ENCODE assay signal across 24 cellular contexts in genomic region chr10:60569681-60570080, GRCh38.
"Had no signal": no experiment of that assay in that cellular context is flagged by ENCODE, and none has a peak within 500 bp of the region (broad histone marks: within the 10 kb centered on the region; RNA-seq: fewer than 3 reads in every experiment).

No MANE protein-coding gene starts in this region.

- H3K36me3 ChIP-seq: MG63 had no signal

- DNase-seq: activated CD4-positive, alpha-beta T cell treated with anti-CD3 and anti-CD28 coated beads for 1 hour; activated CD4-positive, alpha-beta T cell treated with anti-CD3 and anti-CD28 coated beads, Interleukin-2, amount 10 ng/mL, durations not matched to agents 24 days and 14 days; activated CD4-positive, alpha-beta T cell treated with anti-CD3 and anti-CD28 coated beads, Interleukin-2, amount 50 U/mL, for 48 hours; activated CD8-positive, alpha-beta memory T cell treated with anti-CD3 and anti-CD28 coated beads, Interleukin-2, amount 10 ng/mL, durations not matched to agents 7 days and 5 days; activated gamma-delta T cell; activated naive CD4-positive, alpha-beta T cell treated with anti-CD3 and anti-CD28 coated beads, Interleukin-2, amount 10 ng/mL, durations not matched to agents 7 days and 5 days; activated naive CD8-positive, alpha-beta T cell treated with anti-CD3 and anti-CD28 coated beads, Interleukin-2, amount 10 ng/mL, durations not matched to agents 7 days and 5 days; aorta; central memory CD4-positive, alpha-beta T cell; MG63; MV-4-11; NCI-H1092 treated with DMSO at 0.1 percent for 48 hours; NCI-H1417 treated with DMSO at 0.1 percent for 48 hours; NCI-H187; NCI-H2081; NCI-H2227 treated with DMSO at 0.1 percent for 48 hours; NCI-H446 treated with DMSO at 0.1 percent for 48 hours; NCI-H524 treated with DMSO at 0.1 percent for 48 hours; PC-3; SHP77; T-helper 17 cell; T-helper 9 cell had no signal

- ATAC-seq: activated CD8-positive, alpha-beta memory T cell treated with anti-CD3 and anti-CD28 coated beads, Interleukin-2, amount 10 ng/mL, durations not matched to agents 7 days and 5 days; PC-3; T-helper 17 cell; WTC11 had no signal

- H3K4me3 Mint-ChIP-seq: activated naive CD4-positive, alpha-beta T cell treated with anti-CD3 and anti-CD28 coated beads, Interleukin-2, amount 10 ng/mL, durations not matched to agents 7 days and 5 days; activated naive CD8-positive, alpha-beta T cell treated with anti-CD3 and anti-CD28 coated beads, Interleukin-2, amount 10 ng/mL, durations not matched to agents 7 days and 5 days; IgD-negative memory B cell; T-helper 17 cell; WTC11 had no signal

- H3K27me3 ChIP-seq: MG63 had no signal

- H3K27ac Mint-ChIP-seq: activated CD8-positive, alpha-beta memory T cell treated with anti-CD3 and anti-CD28 coated beads, Interleukin-2, amount 10 ng/mL, durations not matched to agents 7 days and 5 days; activated naive CD4-positive, alpha-beta T cell treated with anti-CD3 and anti-CD28 coated beads, Interleukin-2, amount 10 ng/mL, durations not matched to agents 7 days and 5 days; activated naive CD8-positive, alpha-beta T cell treated with anti-CD3 and anti-CD28 coated beads, Interleukin-2, amount 10 ng/mL, durations not matched to agents 7 days and 5 days; IgD-negative memory B cell; T-helper 17 cell; WTC11 had no signal

- H3K36me3 Mint-ChIP-seq: activated naive CD8-positive, alpha-beta T cell treated with anti-CD3 and anti-CD28 coated beads, Interleukin-2, amount 10 ng/mL, durations not matched to agents 7 days and 5 days had no signal

- H3K9me3 Mint-ChIP-seq: activated naive CD8-positive, alpha-beta T cell treated with anti-CD3 and anti-CD28 coated beads, Interleukin-2, amount 10 ng/mL, durations not matched to agents 7 days and 5 days had no signal

- H3K4me3 ChIP-seq: MG63 had no signal

- H3K27me3 Mint-ChIP-seq: activated CD4-positive, alpha-beta T cell treated with anti-CD3 and anti-CD28 coated beads, Interleukin-2, amount 10 ng/mL, durations not matched to agents 24 days and 14 days had no signal
